In the genomic region with DNA sequence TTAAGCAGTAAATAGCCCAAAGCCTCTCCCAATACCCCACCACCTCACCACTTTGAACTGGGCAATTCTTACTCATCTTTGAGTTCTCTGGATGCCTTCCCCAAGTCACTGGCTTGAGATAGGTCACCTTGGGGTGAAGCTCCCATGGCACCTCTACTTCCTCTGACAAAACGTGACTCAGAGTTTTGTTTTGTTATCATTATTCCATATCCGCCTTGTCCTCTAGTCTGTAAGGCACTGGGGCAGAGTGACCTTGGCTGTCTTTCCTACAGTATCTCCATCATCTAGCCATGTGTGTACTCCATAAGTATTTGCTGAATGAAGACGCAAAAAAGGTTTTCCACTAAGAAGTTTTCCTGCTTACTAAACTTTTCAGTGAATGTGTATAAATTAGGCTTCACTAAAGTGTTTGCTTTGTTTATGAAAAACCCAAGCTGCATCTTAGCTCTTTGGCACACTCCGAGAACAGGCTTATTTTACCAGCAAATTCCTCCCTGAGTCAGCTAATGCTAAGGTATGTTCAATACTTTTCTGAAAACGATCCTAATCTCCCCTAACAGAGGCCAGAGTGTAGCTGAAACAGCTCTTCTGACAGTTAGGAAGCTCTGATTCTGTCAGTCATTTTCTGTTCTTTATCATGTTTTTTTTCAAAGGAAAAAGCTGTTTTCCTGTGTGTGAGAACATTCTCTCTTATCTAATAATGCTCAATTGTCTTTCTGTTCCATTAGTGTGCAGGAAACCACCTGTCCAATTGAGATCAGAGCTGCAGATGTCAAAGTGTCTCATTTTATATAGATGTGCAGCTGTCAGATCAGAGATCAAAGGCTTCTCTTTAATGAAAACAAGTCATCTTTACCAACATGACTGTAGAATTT, we compare ENCODE assay signal across 10 cellular contexts. TPM values are rescaled to one million over a fixed set of nuclear protein-coding genes. Genes with fewer than 3 reads are reported as not detected.
DNase-seq lines count a peak whose midpoint lies in the region; ATAC-seq, FAIRE-seq and TF ChIP-seq lines count a peak whose summit lies in the region.
"Had no signal": no experiment of that assay in that cellular context is flagged by ENCODE, and none has a peak within 500 bp of the region (broad histone marks: within the 10 kb centered on the region; RNA-seq: fewer than 3 reads in every experiment).

No MANE protein-coding gene starts in this region.

- no peaks in the 10 kb centered on the region for H3K27me3 Mint-ChIP-seq in activated CD8-positive, alpha-beta T cell treated with anti-CD3 and anti-CD28 coated beads for 36 hours
- no peaks in the 10 kb centered on the region for H3K27me3 Mint-ChIP-seq in activated CD8-positive, alpha-beta T cell treated with anti-CD3 and anti-CD28 coated beads, Interleukin-2, amount 10 ng/mL, durations not matched to agents 7 days and 5 days (ENCODE audit: low read depth)

- H3K9me3 ChIP-seq in endothelial cell of umbilical vein (replicated peaks; ENCODE audit: control insufficient read depth, insufficient read depth, low read length): no peaks in the 10 kb centered on the region

- peaks cover 59% of the 10 kb centered on the region for H3K4me1 ChIP-seq in endothelial cell of umbilical vein (ENCODE audit: control insufficient read depth, extremely low read depth, insufficient read depth, low read length)

- H4K20me1 ChIP-seq in endothelial cell of umbilical vein (replicated peaks; ENCODE audit: control insufficient read depth, extremely low read depth, insufficient read depth, low read length): no peaks in the 10 kb centered on the region

- dilution Hi-C loops in endothelial cell of umbilical vein (cut with MboI; ENCODE audit: extremely low pct_ligation_motif_present, low sequenced_read_pairs): no loop called here

- H3K36me3 ChIP-seq in endothelial cell of umbilical vein (ENCODE audit: control insufficient read depth in 2 of 2, extremely low read depth in 1 of 2, insufficient read depth in 2 of 2, low read length in 2 of 2): no peaks in the 10 kb centered on the region

- peak overlapping the region; percentile 85 for H3K27ac ChIP-seq in endothelial cell of umbilical vein (ENCODE audit: insufficient read depth, low read depth, low read length)
- H3K27ac ChIP-seq: C4-2B had no signal

- POLR2A ChIA-PET in activated CD8-positive, alpha-beta T cell treated with anti-CD3 and anti-CD28 coated beads for 36 hours (lab: Charles Lee): interaction anchor here (0.9 to 1.5 kb wide), 5 partner anchors 9 to 204 kb away, joined by 3 to 4 read pairs (median 3); a partner anchor contains a TSS
- POLR2A ChIA-PET in activated CD8-positive, alpha-beta T cell treated with anti-CD3 and anti-CD28 coated beads, Interleukin-2, amount 10 ng/mL, durations not matched to agents 7 days and 5 days (lab: Charles Lee): interaction anchor here (0.7 to 1.0 kb wide), 2 partner anchors 30 to 72 kb away, joined by 3 to 4 read pairs; a partner anchor contains a TSS
- POLR2A ChIA-PET in endothelial cell of umbilical vein (lab: Charles Lee): interaction anchor here (1.0 kb wide), 1 partner anchor 240 kb away, joined by 7 read pairs; a partner anchor contains a TSS

- CTCF ChIA-PET in activated CD8-positive, alpha-beta T cell treated with anti-CD3 and anti-CD28 coated beads for 36 hours (lab: Charles Lee): interaction anchor here (0.9 to 2.3 kb wide), 3 partner anchors 10 to 217 kb away, joined by 3 to 10 read pairs (median 4); no protein-coding TSS in a partner anchor
- CTCF ChIA-PET in activated CD8-positive, alpha-beta T cell treated with anti-CD3 and anti-CD28 coated beads, Interleukin-2, amount 10 ng/mL, durations not matched to agents 7 days and 5 days (lab: Charles Lee): interaction anchor here (1.8 kb wide), 1 partner anchor 8 kb away, joined by 4 read pairs; no protein-coding TSS in a partner anchor
- CTCF ChIA-PET in endothelial cell of umbilical vein (lab: Charles Lee): interaction anchor here (0.6 to 3.7 kb wide), 18 partner anchors 9 to 367 kb away, joined by 3 to 23 read pairs (median 4); a partner anchor contains a TSS

- H3K4me3 ChIP-seq in endothelial cell of umbilical vein (replicated peaks in 1 of 3; ENCODE audit: insufficient read depth in 1 of 3, low read depth in 1 of 3, low read length in 3 of 3): peak overlapping the region in 1 of 3 experiments; percentile 34

- no peaks in the 10 kb centered on the region for H3K9me3 Mint-ChIP-seq in activated CD8-positive, alpha-beta T cell treated with anti-CD3 and anti-CD28 coated beads for 36 hours
- H3K9me3 Mint-ChIP-seq in activated CD8-positive, alpha-beta T cell treated with anti-CD3 and anti-CD28 coated beads, Interleukin-2, amount 10 ng/mL, durations not matched to agents 7 days and 5 days (ENCODE audit: insufficient read depth): peaks cover 6% of the 10 kb centered on the region

- H2AFZ ChIP-seq in endothelial cell of umbilical vein (ENCODE audit: low read depth, low read length): no peak overlapping the region

- TF ChIP-seq POLR2A in endothelial cell of umbilical vein (IDR thresholded peaks at IDR 0.05; ENCODE audit: low read depth, low read length) (no peak), GM18505 (IDR thresholded peaks at IDR 0.05; ENCODE audit: borderline replicate concordance, extremely low read depth, insufficient read depth, insufficient read length) (no peak)

- TSS peak; percentile 39 for BruUV-seq in endothelial cell of umbilical vein (replicated peaks; lab: Mats Ljungman, UMichigan)

- peaks cover 33% of the 10 kb centered on the region for H3K4me1 Mint-ChIP-seq in activated CD8-positive, alpha-beta T cell treated with anti-CD3 and anti-CD28 coated beads for 36 hours (ENCODE audit: low read depth)
- H3K4me1 Mint-ChIP-seq in activated CD8-positive, alpha-beta T cell treated with anti-CD3 and anti-CD28 coated beads, Interleukin-2, amount 10 ng/mL, durations not matched to agents 7 days and 5 days (ENCODE audit: low read depth): peaks cover 21% of the 10 kb centered on the region

- DNase-seq in activated CD8-positive, alpha-beta T cell treated with anti-CD3 and anti-CD28 coated beads for 36 hours: peak; percentile 37
- no peak for DNase-seq in activated CD8-positive, alpha-beta T cell treated with anti-CD3 and anti-CD28 coated beads, Interleukin-2, amount 10 ng/mL, durations not matched to agents 7 days and 5 days
- DNase-seq in SW480 (ENCODE audit: low spot score) (peak; percentile 85), endothelial cell of umbilical vein (ENCODE audit: low read depth, low spot score) (peak; percentile 90), NCI-H146 treated with DMSO at 0.1 percent for 48 hours (lab: John Stamatoyannopoulos, UW; ENCODE audit: unreplicated experiment) (no peak)
- peak; percentile 23 to 30 for DNase-seq in stimulated activated CD4-positive, alpha-beta T cell treated with anti-CD3 and anti-CD28 coated beads, Interleukin-2, amount 100 ng/mL, for 24 hours

- FAIRE-seq in endothelial cell of umbilical vein (lab: Jason Lieb, UNC): peak; percentile 86
- FAIRE-seq: TTC549 had no signal

- H3K27ac Mint-ChIP-seq in activated CD8-positive, alpha-beta T cell treated with anti-CD3 and anti-CD28 coated beads for 36 hours: peak overlapping the region; percentile 60
- H3K27ac Mint-ChIP-seq in activated CD8-positive, alpha-beta T cell treated with anti-CD3 and anti-CD28 coated beads, Interleukin-2, amount 10 ng/mL, durations not matched to agents 7 days and 5 days: no peak overlapping the region

- H3K9ac ChIP-seq in endothelial cell of umbilical vein (replicated peaks; ENCODE audit: extremely low read depth, insufficient read depth, low read length): peak overlapping the region; percentile 50

- no peaks in the 10 kb centered on the region for H3K36me3 Mint-ChIP-seq in activated CD8-positive, alpha-beta T cell treated with anti-CD3 and anti-CD28 coated beads for 36 hours (ENCODE audit: low read depth)
- peaks cover 5% of the 10 kb centered on the region for H3K36me3 Mint-ChIP-seq in activated CD8-positive, alpha-beta T cell treated with anti-CD3 and anti-CD28 coated beads, Interleukin-2, amount 10 ng/mL, durations not matched to agents 7 days and 5 days (ENCODE audit: low read depth)

- H3K27me3 ChIP-seq in endothelial cell of umbilical vein (ENCODE audit: control insufficient read depth in 2 of 2, insufficient read depth in 2 of 2, low read length in 2 of 2): no peaks in the 10 kb centered on the region

- no peak for TF ChIP-seq CTCF in activated CD8-positive, alpha-beta T cell treated with anti-CD3 and anti-CD28 coated beads for 36 hours (IDR thresholded peaks at IDR 0.05)
- TF ChIP-seq CTCF in endothelial cell of umbilical vein (IDR thresholded peaks at IDR 0.05; ENCODE audit: extremely low read depth in 1 of 2, insufficient read depth in 1 of 2, low read depth in 1 of 2, low read length in 2 of 2): no peak

- no peaks in the 10 kb centered on the region for H3K9me1 ChIP-seq in endothelial cell of umbilical vein (replicated peaks; ENCODE audit: control insufficient read depth, extremely low read depth, insufficient read depth, low read length)

- H3K4me3 Mint-ChIP-seq in activated CD8-positive, alpha-beta T cell treated with anti-CD3 and anti-CD28 coated beads for 36 hours: no peak overlapping the region
- H3K4me3 Mint-ChIP-seq in activated CD8-positive, alpha-beta T cell treated with anti-CD3 and anti-CD28 coated beads, Interleukin-2, amount 10 ng/mL, durations not matched to agents 7 days and 5 days: no peak overlapping the region

- peak overlapping the region; percentile 67 for H3K4me2 ChIP-seq in endothelial cell of umbilical vein (ENCODE audit: insufficient read depth, low read length)

- intact Hi-C loops in activated CD8-positive, alpha-beta T cell treated with anti-CD3 and anti-CD28 coated beads for 36 hours (cut with micrococcal nuclease): no loop called here
- intact Hi-C loops in endothelial cell of umbilical vein (cut with micrococcal nuclease): loop anchor here (1.0 to 10.0 kb wide), 5 partner anchors 31 to 306 kb away; a partner anchor contains a TSS

- ATAC-seq in activated CD8-positive, alpha-beta T cell treated with anti-CD3 and anti-CD28 coated beads for 36 hours: peak; percentile 72
- no peak for ATAC-seq in activated CD8-positive, alpha-beta T cell treated with anti-CD3 and anti-CD28 coated beads, Interleukin-2, amount 10 ng/mL, durations not matched to agents 7 days and 5 days
- ATAC-seq in HG03159 (IDR thresholded peaks at IDR 0.05; ENCODE audit: unreplicated experiment): no peak
- no peak for ATAC-seq in GM18505 (IDR thresholded peaks at IDR 0.05; ENCODE audit: unreplicated experiment)

- no peaks in the 10 kb centered on the region for H3K79me2 ChIP-seq in endothelial cell of umbilical vein (ENCODE audit: control insufficient read depth, insufficient read depth, low read length)

RNA-seq across cellular contexts. Expression of a gene that starts 30.2 kb away (rescaled TPM):
- total RNA-seq in activated CD8-positive, alpha-beta T cell treated with anti-CD3 and anti-CD28 coated beads for 36 hours: 10 to 100 TPM; 18.5 to 21.9 TPM
- 10 to 100 TPM; 18.6 to 21.5 TPM for total RNA-seq in activated CD8-positive, alpha-beta T cell treated with anti-CD3 and anti-CD28 coated beads, Interleukin-2, amount 10 ng/mL, durations not matched to agents 7 days and 5 days
- total RNA-seq in endothelial cell of umbilical vein: 37.6 and 45.1 TPM in 2 replicates
- polyA plus RNA-seq in endothelial cell of umbilical vein: 46.4 and 50.2 TPM in 2 replicates
- 42.9 and 44.5 TPM in 2 replicates for polyA plus RNA-seq in endothelial cell of umbilical vein (2011; cell fraction: cytosol; rRNA removed)
- 47.0 and 49.7 TPM in 2 replicates for polyA plus RNA-seq in endothelial cell of umbilical vein (2011; cell fraction: nucleus; rRNA removed)
- polyA plus RNA-seq in endothelial cell of umbilical vein (2012): 35.5 and 51.3 TPM in 2 replicates
- polyA minus RNA-seq in endothelial cell of umbilical vein: 63.5 and 64.3 TPM in 2 replicates
- not detected for polyA minus RNA-seq in endothelial cell of umbilical vein (2011; cell fraction: cytosol; rRNA and poly(A)+ RNA removed)
- 41.3 and 46.2 TPM in 2 replicates for polyA minus RNA-seq in endothelial cell of umbilical vein (2011; cell fraction: nucleus; rRNA and poly(A)+ RNA removed)

Comparison
In these comparisons a context has a peak if more than half of its experiments do, and no peak if none do; other contexts are left out.
1. DNase-seq: peak in activated CD8-positive, alpha-beta T cell treated with anti-CD3 and anti-CD28 coated beads for 36 hours (single experiment), SW480 (single experiment), endothelial cell of umbilical vein (single experiment) and stimulated activated CD4-positive, alpha-beta T cell treated with anti-CD3 and anti-CD28 coated beads, Interleukin-2, amount 100 ng/mL, for 24 hours (2 of 2); none in activated CD8-positive, alpha-beta T cell treated with anti-CD3 and anti-CD28 coated beads, Interleukin-2, amount 10 ng/mL, durations not matched to agents 7 days and 5 days (single experiment) and NCI-H146 treated with DMSO at 0.1 percent for 48 hours (single experiment).